22 cellular contexts compared by ENCODE assay signal in the genomic region with DNA sequence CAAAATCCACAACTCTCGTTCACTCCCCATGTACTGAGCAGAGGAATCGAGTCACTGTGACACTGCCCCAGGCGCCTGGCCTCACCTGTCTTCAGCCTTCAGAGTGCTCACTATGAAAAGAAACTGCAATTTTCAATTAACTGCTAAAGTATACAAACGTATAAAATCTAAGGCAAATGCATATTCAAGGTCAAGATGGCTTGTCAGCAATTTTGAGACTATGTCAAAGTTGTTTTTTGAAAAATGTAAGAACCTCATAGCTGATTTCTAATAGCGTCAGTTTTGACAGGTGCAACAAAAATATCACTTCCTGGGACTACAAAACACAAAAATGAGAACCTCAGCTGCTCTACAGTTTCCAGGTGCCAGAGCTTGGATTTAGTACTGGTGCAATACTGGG. TPM values are rescaled to one million over a fixed set of nuclear protein-coding genes. Genes with fewer than 3 reads are reported as not detected.
DNase-seq lines count a peak whose midpoint lies in the region; ATAC-seq, FAIRE-seq and TF ChIP-seq lines count a peak whose summit lies in the region.
"Had no signal": no experiment of that assay in that cellular context is flagged by ENCODE, and none has a peak within 500 bp of the region (broad histone marks: within the 10 kb centered on the region; RNA-seq: fewer than 3 reads in every experiment).

No MANE protein-coding gene starts in this region.

- no peak for DNase-seq in A549 (ENCODE audit: low read depth in 1 of 2, low spot score in 1 of 2)
- no peak for DNase-seq in Caco-2
- no peak for DNase-seq in T-helper 17 cell
- DNase-seq in NCI-H2029 (lab: John Stamatoyannopoulos, UW) = no peak
- no peak for DNase-seq in stimulated activated CD8-positive, alpha-beta memory T cell treated with anti-CD3 and anti-CD28 coated beads, Interleukin-4, amount 100 ng/mL, for 48 hours
- DNase-seq in immature natural killer cell = no peak
- DNase-seq: ACHN; AML-193; BE2C; Calu3; CD4-positive, alpha-beta T cell; CD8-positive, alpha-beta memory T cell; DMS53; DMS79 treated with DMSO at 0.1 percent for 48 hours; GF-D8 had no signal

- H3K4me3 ChIP-seq in A549 (no peak overlapping the region), Caco-2 (ENCODE audit: low read depth, low read length) (no peak overlapping the region)
- H3K4me3 ChIP-seq: BLaER1 treated with 17β-estradiol and CSF1 and Interleukin-3, amounts not matched to agents 10 nM and 100 nM; GM23338; HAP-1 had no signal

- H3K36me3 ChIP-seq in Caco-2 (ENCODE audit: control insufficient read depth, insufficient read depth, low read length) = peaks cover 14% of the 10 kb centered on the region

- TF ChIP-seq EP300 in A549 (IDR thresholded peaks at IDR 0.05) = no peak

- H3K27ac Mint-ChIP-seq in Caco-2 (ENCODE audit: unreplicated experiment) (no peak overlapping the region), T-helper 17 cell (peak overlapping the region; percentile 79), immature natural killer cell (no peak overlapping the region)
- H3K27ac Mint-ChIP-seq: CD4-positive, alpha-beta T cell; CD8-positive, alpha-beta memory T cell; GM23338 had no signal

- TF ChIP-seq RAD21 in A549 (conservative IDR thresholded peaks at IDR 0.05 in 1 of 2, IDR thresholded peaks at IDR 0.05 in 1 of 2) = no peak

- intact Hi-C loops in Caco-2 (cut with micrococcal nuclease; ENCODE audit: unreplicated experiment) = no loop called here

- H3K4me1 Mint-ChIP-seq in Caco-2 (ENCODE audit: low read depth, unreplicated experiment) (no peaks in the 10 kb centered on the region), T-helper 17 cell (peaks cover 11% of the 10 kb centered on the region), immature natural killer cell (peaks cover 10 to 16% of the 10 kb centered on the region in 2 donors)
- H3K4me1 Mint-ChIP-seq: CD14-positive monocyte had no signal

- H3K4me3 Mint-ChIP-seq in Caco-2 (ENCODE audit: unreplicated experiment) (no peak overlapping the region), T-helper 17 cell (no peak overlapping the region), immature natural killer cell (no peak overlapping the region)
- H3K4me3 Mint-ChIP-seq: CD14-positive monocyte; CD4-positive, alpha-beta T cell; CD8-positive, alpha-beta memory T cell; GM23338 had no signal

- WGBS in A549 (ENCODE audit: missing lambda C conversion rate) = 92% methylated on average over 5 of the region's 5 CpGs

- TF ChIP-seq CTCF in A549 (IDR thresholded peaks at IDR 0.05) = no peak
- TF ChIP-seq CTCF in Caco-2 (IDR thresholded peaks at IDR 0.05; ENCODE audit: insufficient read depth in 1 of 2, low read depth in 1 of 2, low read length in 1 of 2, severe bottlenecking in 1 of 2, unreplicated experiment in 1 of 2) = no peak

- POLR2A ChIA-PET in A549 (lab: Yijun Ruan, JAX) = no interaction called here
- POLR2A ChIA-PET in Caco-2 (lab: Charles Lee) = no interaction called here

- CTCF ChIA-PET in A549 (lab: Yijun Ruan, JAX) (no interaction called here), Caco-2 (lab: Charles Lee) (no interaction called here)

- H3K27me3 Mint-ChIP-seq in Caco-2 (ENCODE audit: insufficient read depth, unreplicated experiment) (no peaks in the 10 kb centered on the region), T-helper 17 cell (no peaks in the 10 kb centered on the region), immature natural killer cell (ENCODE audit: low read depth in 3 of 3) (peaks cover 0 to 6% (median 1%) of the 10 kb centered on the region in 3 donors)
- H3K27me3 Mint-ChIP-seq: CD4-positive, alpha-beta T cell; CD8-positive, alpha-beta memory T cell had no signal

- peaks cover 48% of the 10 kb centered on the region for H3K36me3 Mint-ChIP-seq in Caco-2 (ENCODE audit: insufficient read depth, unreplicated experiment)
- H3K36me3 Mint-ChIP-seq in T-helper 17 cell (ENCODE audit: low read depth) = peaks cover 12% of the 10 kb centered on the region
- H3K36me3 Mint-ChIP-seq in immature natural killer cell = peaks cover 20 to 61% (median 24%) of the 10 kb centered on the region in 3 donors

- no peak for FAIRE-seq in A549 (lab: Jason Lieb, UNC)
- FAIRE-seq: A204.1, GM12891, GM18507 had no signal

- H3K4me1 ChIP-seq in A549 = no peaks in the 10 kb centered on the region
- H3K4me1 ChIP-seq in Caco-2 = no peaks in the 10 kb centered on the region
- H3K4me1 ChIP-seq: BE2C had no signal

- TF ChIP-seq POLR2A in A549 (IDR thresholded peaks at IDR 0.05; ENCODE audit: low read length) = no peak

- no peaks in the 10 kb centered on the region for H3K9me3 ChIP-seq in A549
- no peaks in the 10 kb centered on the region for H3K9me3 ChIP-seq in Caco-2
- H3K9me3 ChIP-seq in T-helper 17 cell (ENCODE audit: control insufficient read depth, low read length, poor library complexity, severe bottlenecking) = no peaks in the 10 kb centered on the region
- H3K9me3 ChIP-seq: BE2C; BLaER1 treated with 17β-estradiol and CSF1 and Interleukin-3, amounts not matched to agents 10 nM and 100 nM; HAP-1 had no signal

- ATAC-seq in A549 (no peak), T-helper 17 cell (no peak)
- ATAC-seq: GM23338 had no signal

- TSS peak; percentile 8 for BruUV-seq in Caco-2 (replicated peaks; lab: Mats Ljungman, UMichigan)

- H3K4me2 ChIP-seq in A549 = no peak overlapping the region
- H3K4me2 ChIP-seq: BLaER1 treated with 17β-estradiol and CSF1 and Interleukin-3, amounts not matched to agents 10 nM and 100 nM; GM23338 had no signal

- no peak overlapping the region for H3K27ac ChIP-seq in A549
- H3K27ac ChIP-seq: BLaER1 treated with 17β-estradiol and CSF1 and Interleukin-3, amounts not matched to agents 10 nM and 100 nM had no signal

- no peaks in the 10 kb centered on the region for H3K27me3 ChIP-seq in Caco-2 (replicated peaks; ENCODE audit: control insufficient read depth, insufficient read depth, low read length)
- H3K27me3 ChIP-seq: BE2C; BLaER1 treated with 17β-estradiol and CSF1 and Interleukin-3, amounts not matched to agents 10 nM and 100 nM had no signal

- H3K9me3 Mint-ChIP-seq in Caco-2 (ENCODE audit: unreplicated experiment) (no peaks in the 10 kb centered on the region), immature natural killer cell (no peaks in the 10 kb centered on the region)
- H3K9me3 Mint-ChIP-seq: CD14-positive monocyte; CD4-positive, alpha-beta T cell; CD8-positive, alpha-beta memory T cell; GM23338 had no signal

TF ChIP-seq in A549, 52 proteins besides CTCF, POLR2A, EP300 and RAD21:
- TF ChIP-seq MAFK (IDR thresholded peaks at IDR 0.05; ENCODE audit: partially characterized antibody) (peak; percentile 35), BHLHE40 (IDR thresholded peaks at IDR 0.05; ENCODE audit: low read depth, low read length) (no peak), RNF2 (IDR thresholded peaks at IDR 0.05; ENCODE audit: borderline replicate concordance, low read depth) (no peak), CEBPB (IDR thresholded peaks at IDR 0.05) (no peak), JUN (IDR thresholded peaks at IDR 0.05) (no peak)

RNA-seq across cellular contexts. Expression of a gene that starts 31.4 kb away (rescaled TPM):
- 21.3 and 25.7 TPM in 2 replicates for polyA plus RNA-seq in A549 (2011; rRNA removed)
- polyA plus RNA-seq in A549 (2012; cell fraction: cytosol; rRNA removed) = 20.4 and 25.3 TPM in 2 replicates
- polyA plus RNA-seq in A549 (2012; cell fraction: nucleus; rRNA removed) = 33.9 and 38.8 TPM in 2 replicates
- 15.9 to 16.6 TPM (median 16.1 TPM) in 3 replicates for polyA plus RNA-seq in A549 (2017; fragmentation: RNase III; extraction: RNeasy Plus Mini Kit Qiagen cat#74134 plus additional on column Dnase treatment)
- polyA minus RNA-seq in A549 (2011; rRNA and poly(A)+ RNA removed) = 31.9 and 34.8 TPM in 2 replicates
- 51.1 and 55.7 TPM in 2 replicates for total RNA-seq in Caco-2 (2022)
- total RNA-seq in T-helper 17 cell = 10 to 100 TPM; 34.5 to 35.3 TPM
- polyA plus RNA-seq in immature natural killer cell = 10 to 100 TPM; 12.3 to 20.5 (median 18.3) TPM
